1 cellular context compared by ENCODE assay signal in genomic region chr10:50614444-50615137, GRCh38.
TF ChIP-seq lines count a peak whose summit lies in the region.

No MANE protein-coding gene starts in this region.

TF ChIP-seq in K562, 482 proteins besides CTCF, POLR2A, EP300 and RAD21 (continued from another document):
- no peak for TF ChIP-seq JUND (IDR thresholded peaks at IDR 0.05; ENCODE audit: borderline replicate concordance, low read depth, low read length)
- TF ChIP-seq JUND (tag; IDR thresholded peaks at IDR 0.05; ENCODE audit: borderline replicate concordance, low read depth, low read length), result peak; percentile 12; the same call in 1 of the 3 replicates
- 0 out of 4 replicates have a peak, but pooled peaks of 1 of the 2 experiments have one; percentile 20 for TF ChIP-seq KDM1A (IDR thresholded peaks at IDR 0.05)
- TF ChIP-seq, protein P1, sequence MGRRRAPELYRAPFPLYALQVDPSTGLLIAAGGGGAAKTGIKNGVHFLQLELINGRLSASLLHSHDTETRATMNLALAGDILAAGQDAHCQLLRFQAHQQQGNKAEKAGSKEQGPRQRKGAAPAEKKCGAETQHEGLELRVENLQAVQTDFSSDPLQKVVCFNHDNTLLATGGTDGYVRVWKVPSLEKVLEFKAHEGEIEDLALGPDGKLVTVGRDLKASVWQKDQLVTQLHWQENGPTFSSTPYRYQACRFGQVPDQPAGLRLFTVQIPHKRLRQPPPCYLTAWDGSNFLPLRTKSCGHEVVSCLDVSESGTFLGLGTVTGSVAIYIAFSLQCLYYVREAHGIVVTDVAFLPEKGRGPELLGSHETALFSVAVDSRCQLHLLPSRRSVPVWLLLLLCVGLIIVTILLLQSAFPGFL (CRISPR knock-in tag; IDR thresholded peaks at IDR 0.05), result peak; percentile 73; the same call in 1 of the 2 replicates
- TF ChIP-seq, protein P2, sequence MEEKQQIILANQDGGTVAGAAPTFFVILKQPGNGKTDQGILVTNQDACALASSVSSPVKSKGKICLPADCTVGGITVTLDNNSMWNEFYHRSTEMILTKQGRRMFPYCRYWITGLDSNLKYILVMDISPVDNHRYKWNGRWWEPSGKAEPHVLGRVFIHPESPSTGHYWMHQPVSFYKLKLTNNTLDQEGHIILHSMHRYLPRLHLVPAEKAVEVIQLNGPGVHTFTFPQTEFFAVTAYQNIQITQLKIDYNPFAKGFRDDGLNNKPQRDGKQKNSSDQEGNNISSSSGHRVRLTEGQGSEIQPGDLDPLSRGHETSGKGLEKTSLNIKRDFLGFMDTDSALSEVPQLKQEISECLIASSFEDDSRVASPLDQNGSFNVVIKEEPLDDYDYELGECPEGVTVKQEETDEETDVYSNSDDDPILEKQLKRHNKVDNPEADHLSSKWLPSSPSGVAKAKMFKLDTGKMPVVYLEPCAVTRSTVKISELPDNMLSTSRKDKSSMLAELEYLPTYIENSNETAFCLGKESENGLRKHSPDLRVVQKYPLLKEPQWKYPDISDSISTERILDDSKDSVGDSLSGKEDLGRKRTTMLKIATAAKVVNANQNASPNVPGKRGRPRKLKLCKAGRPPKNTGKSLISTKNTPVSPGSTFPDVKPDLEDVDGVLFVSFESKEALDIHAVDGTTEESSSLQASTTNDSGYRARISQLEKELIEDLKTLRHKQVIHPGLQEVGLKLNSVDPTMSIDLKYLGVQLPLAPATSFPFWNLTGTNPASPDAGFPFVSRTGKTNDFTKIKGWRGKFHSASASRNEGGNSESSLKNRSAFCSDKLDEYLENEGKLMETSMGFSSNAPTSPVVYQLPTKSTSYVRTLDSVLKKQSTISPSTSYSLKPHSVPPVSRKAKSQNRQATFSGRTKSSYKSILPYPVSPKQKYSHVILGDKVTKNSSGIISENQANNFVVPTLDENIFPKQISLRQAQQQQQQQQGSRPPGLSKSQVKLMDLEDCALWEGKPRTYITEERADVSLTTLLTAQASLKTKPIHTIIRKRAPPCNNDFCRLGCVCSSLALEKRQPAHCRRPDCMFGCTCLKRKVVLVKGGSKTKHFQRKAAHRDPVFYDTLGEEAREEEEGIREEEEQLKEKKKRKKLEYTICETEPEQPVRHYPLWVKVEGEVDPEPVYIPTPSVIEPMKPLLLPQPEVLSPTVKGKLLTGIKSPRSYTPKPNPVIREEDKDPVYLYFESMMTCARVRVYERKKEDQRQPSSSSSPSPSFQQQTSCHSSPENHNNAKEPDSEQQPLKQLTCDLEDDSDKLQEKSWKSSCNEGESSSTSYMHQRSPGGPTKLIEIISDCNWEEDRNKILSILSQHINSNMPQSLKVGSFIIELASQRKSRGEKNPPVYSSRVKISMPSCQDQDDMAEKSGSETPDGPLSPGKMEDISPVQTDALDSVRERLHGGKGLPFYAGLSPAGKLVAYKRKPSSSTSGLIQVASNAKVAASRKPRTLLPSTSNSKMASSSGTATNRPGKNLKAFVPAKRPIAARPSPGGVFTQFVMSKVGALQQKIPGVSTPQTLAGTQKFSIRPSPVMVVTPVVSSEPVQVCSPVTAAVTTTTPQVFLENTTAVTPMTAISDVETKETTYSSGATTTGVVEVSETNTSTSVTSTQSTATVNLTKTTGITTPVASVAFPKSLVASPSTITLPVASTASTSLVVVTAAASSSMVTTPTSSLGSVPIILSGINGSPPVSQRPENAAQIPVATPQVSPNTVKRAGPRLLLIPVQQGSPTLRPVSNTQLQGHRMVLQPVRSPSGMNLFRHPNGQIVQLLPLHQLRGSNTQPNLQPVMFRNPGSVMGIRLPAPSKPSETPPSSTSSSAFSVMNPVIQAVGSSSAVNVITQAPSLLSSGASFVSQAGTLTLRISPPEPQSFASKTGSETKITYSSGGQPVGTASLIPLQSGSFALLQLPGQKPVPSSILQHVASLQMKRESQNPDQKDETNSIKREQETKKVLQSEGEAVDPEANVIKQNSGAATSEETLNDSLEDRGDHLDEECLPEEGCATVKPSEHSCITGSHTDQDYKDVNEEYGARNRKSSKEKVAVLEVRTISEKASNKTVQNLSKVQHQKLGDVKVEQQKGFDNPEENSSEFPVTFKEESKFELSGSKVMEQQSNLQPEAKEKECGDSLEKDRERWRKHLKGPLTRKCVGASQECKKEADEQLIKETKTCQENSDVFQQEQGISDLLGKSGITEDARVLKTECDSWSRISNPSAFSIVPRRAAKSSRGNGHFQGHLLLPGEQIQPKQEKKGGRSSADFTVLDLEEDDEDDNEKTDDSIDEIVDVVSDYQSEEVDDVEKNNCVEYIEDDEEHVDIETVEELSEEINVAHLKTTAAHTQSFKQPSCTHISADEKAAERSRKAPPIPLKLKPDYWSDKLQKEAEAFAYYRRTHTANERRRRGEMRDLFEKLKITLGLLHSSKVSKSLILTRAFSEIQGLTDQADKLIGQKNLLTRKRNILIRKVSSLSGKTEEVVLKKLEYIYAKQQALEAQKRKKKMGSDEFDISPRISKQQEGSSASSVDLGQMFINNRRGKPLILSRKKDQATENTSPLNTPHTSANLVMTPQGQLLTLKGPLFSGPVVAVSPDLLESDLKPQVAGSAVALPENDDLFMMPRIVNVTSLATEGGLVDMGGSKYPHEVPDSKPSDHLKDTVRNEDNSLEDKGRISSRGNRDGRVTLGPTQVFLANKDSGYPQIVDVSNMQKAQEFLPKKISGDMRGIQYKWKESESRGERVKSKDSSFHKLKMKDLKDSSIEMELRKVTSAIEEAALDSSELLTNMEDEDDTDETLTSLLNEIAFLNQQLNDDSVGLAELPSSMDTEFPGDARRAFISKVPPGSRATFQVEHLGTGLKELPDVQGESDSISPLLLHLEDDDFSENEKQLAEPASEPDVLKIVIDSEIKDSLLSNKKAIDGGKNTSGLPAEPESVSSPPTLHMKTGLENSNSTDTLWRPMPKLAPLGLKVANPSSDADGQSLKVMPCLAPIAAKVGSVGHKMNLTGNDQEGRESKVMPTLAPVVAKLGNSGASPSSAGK (IDR thresholded peaks at IDR 0.05), result peak; percentile 53; the same call in 1 of the 2 replicates
- TF ChIP-seq ZNF134 (CRISPR knock-in tag; conservative IDR thresholded peaks at IDR 0.05), result peak; percentile 69; the same call in 1 of the 2 replicates
- TF ChIP-seq THAP7 (CRISPR knock-in tag; IDR thresholded peaks at IDR 0.05), result 0 out of 2 replicates have a peak, but pooled peaks have one; percentile 52
- TF ChIP-seq ATF7 (IDR thresholded peaks at IDR 0.05), result peak; percentile 41
- TF ChIP-seq GATA2 (CRISPR knock-in tag; IDR thresholded peaks at IDR 0.05), result peak; percentile 74
- TF ChIP-seq MBD1 (CRISPR knock-in tag; IDR thresholded peaks at IDR 0.05), result no peak
- peak; percentile 56; the same call in 1 of the 2 replicates for TF ChIP-seq NR2C1 (IDR thresholded peaks at IDR 0.05)
- peak; percentile 68 for TF ChIP-seq NR2C1 (tag; IDR thresholded peaks at IDR 0.05)
- TF ChIP-seq ZBTB8A (IDR thresholded peaks at IDR 0.05; ENCODE audit: partially characterized antibody), result no peak
- TF ChIP-seq, protein P3, sequence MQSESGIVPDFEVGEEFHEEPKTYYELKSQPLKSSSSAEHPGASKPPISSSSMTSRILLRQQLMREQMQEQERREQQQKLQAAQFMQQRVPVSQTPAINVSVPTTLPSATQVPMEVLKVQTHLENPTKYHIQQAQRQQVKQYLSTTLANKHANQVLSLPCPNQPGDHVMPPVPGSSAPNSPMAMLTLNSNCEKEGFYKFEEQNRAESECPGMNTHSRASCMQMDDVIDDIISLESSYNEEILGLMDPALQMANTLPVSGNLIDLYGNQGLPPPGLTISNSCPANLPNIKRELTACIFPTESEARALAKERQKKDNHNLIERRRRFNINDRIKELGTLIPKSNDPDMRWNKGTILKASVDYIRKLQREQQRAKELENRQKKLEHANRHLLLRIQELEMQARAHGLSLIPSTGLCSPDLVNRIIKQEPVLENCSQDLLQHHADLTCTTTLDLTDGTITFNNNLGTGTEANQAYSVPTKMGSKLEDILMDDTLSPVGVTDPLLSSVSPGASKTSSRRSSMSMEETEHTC (IDR thresholded peaks at IDR 0.05), result peak; percentile 66; the same call in 1 of the 2 replicates
- no peak for TF ChIP-seq CBFB (CRISPR knock-in tag; IDR thresholded peaks at IDR 0.05)
- TF ChIP-seq L3MBTL2 (IDR thresholded peaks at IDR 0.05), result peak; percentile 82
- peak; percentile 13; the same call in 1 of the 2 replicates for TF ChIP-seq NFIC (IDR thresholded peaks at IDR 0.05)
- peak in 1 of 2 experiments; percentile 81; a peak in 2 of 4 replicates for TF ChIP-seq RCOR1 (IDR thresholded peaks at IDR 0.05; ENCODE audit: borderline replicate concordance in 1 of 2, low read depth in 2 of 2, low read length in 2 of 2)
